In the genomic region with DNA sequence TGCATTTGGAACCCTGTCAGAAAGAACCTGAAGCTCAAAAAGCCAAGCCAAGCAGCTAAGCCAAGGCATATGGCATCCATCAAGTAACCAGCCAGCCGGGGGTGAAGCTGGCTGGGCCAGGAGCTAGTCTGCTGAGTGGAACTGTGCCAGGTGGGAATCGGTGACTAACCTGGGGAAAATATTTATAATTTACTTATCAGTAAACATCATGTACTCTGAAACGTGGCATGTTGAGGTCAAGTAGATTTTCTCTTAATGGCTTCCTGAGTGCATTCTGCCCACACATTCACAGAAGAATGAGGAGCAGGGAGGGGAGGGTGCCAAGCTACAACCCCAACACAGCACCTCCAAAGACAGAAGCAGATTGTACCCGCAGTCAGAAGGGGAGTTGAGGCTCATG, we compare ENCODE assay signal across 24 cellular contexts.
DNase-seq lines count a peak whose midpoint lies in the region; ATAC-seq and TF ChIP-seq lines count a peak whose summit lies in the region.
"Had no signal": no experiment of that assay in that cellular context is flagged by ENCODE, and none has a peak within 500 bp of the region (broad histone marks: within the 10 kb centered on the region; RNA-seq: fewer than 3 reads in every experiment).

No MANE protein-coding gene starts in this region.

- H3K36me3 ChIP-seq in adipocyte (ENCODE audit: control insufficient read depth, insufficient read depth, low read length, severe bottlenecking) = no peaks in the 10 kb centered on the region
- H3K36me3 ChIP-seq in lower lobe of right lung = no peaks in the 10 kb centered on the region

- intact Hi-C loops in lower lobe of right lung (cut with DNase I) = no loop called here

- no peak overlapping the region for H3K9ac ChIP-seq in adipocyte (ENCODE audit: low read length)

- H3K9me3 ChIP-seq in adipocyte (ENCODE audit: control insufficient read depth, low read length) (no peaks in the 10 kb centered on the region), lower lobe of right lung (no peaks in the 10 kb centered on the region)

- H3K4me1 ChIP-seq in adipocyte (ENCODE audit: control insufficient read depth, insufficient read depth, low read length) (no peaks in the 10 kb centered on the region), lower lobe of right lung (peaks cover under 1% of the 10 kb centered on the region)

- ATAC-seq in lower lobe of right lung (peak; percentile 67 to 86), GM18868 (IDR thresholded peaks at IDR 0.05; ENCODE audit: unreplicated experiment) (no peak), GM19023 (IDR thresholded peaks at IDR 0.05; ENCODE audit: unreplicated experiment) (no peak), GM21576 (IDR thresholded peaks at IDR 0.05; ENCODE audit: unreplicated experiment) (no peak)
- ATAC-seq: activated T-cell treated with anti-CD3 and anti-CD28 coated beads, Interleukin-2, amount 50 U/mL, for 4 hours; T-cell had no signal

- no peak for TF ChIP-seq CTCF in lower lobe of right lung (IDR thresholded peaks at IDR 0.05)

- DNase-seq in NCI-H82 (lab: John Stamatoyannopoulos, UW) (peak; percentile 62), NCI-H82 treated with DMSO at 0.1 percent for 48 hours (lab: John Stamatoyannopoulos, UW; ENCODE audit: unreplicated experiment) (no peak), adipocyte (ENCODE audit: low read depth) (peak; percentile 31), lower lobe of right lung (peak; percentile 53), GM03348 (ENCODE audit: low spot score) (no peak)
- DNase-seq: activated CD4-positive, alpha-beta memory T cell treated with anti-CD3 and anti-CD28 coated beads for 36 hours; activated naive CD4-positive, alpha-beta T cell treated with anti-CD3 and anti-CD28 coated beads, Interleukin-2, amount 50 U/mL, for 16 hours; activated T-cell treated with anti-CD3 and anti-CD28 coated beads, Interleukin-2, amount 50 U/mL, for 4 hours; CD4-positive, CD25-positive, alpha-beta regulatory T cell; glutamatergic neuron; immature natural killer cell; IMR-90; MV-4-11; NCI-H2081 treated with DMSO at 0.1 percent for 48 hours; nephron progenitor cell; NK-92 treated with Interleukin-12 subunit alpha and Interleukin-12 subunit beta, amount 100 ng/mL, for 24 hours; RPMI8226; stimulated activated CD4-positive, alpha-beta T cell treated with anti-CD3 and anti-CD28 coated beads, Interleukin-15, amount 100 ng/mL, for 24 hours; stimulated activated naive CD4-positive, alpha-beta T cell; T-cell had no signal

- no peak overlapping the region for H3K27ac ChIP-seq in lower lobe of right lung
- H3K27ac ChIP-seq: dorsolateral prefrontal cortex had no signal

- H3K27me3 ChIP-seq in adipocyte (replicated peaks; ENCODE audit: control insufficient read depth, insufficient read depth, low read length) = peaks cover 10% of the 10 kb centered on the region
- no peaks in the 10 kb centered on the region for H3K27me3 ChIP-seq in lower lobe of right lung (ENCODE audit: low read depth)
- H3K27me3 ChIP-seq: dorsolateral prefrontal cortex had no signal

- no peak overlapping the region for H3K4me3 ChIP-seq in adipocyte (ENCODE audit: low read length)
- H3K4me3 ChIP-seq in lower lobe of right lung = no peak overlapping the region
- H3K4me3 ChIP-seq: dorsolateral prefrontal cortex had no signal

Comparison
In these comparisons a context has a peak if more than half of its experiments do, and no peak if none do; other contexts are left out.
1. DNase-seq: peak in NCI-H82 (single experiment), adipocyte (single experiment) and lower lobe of right lung (single experiment); none in NCI-H82 treated with DMSO at 0.1 percent for 48 hours (single experiment) and GM03348 (single experiment).
2. ATAC-seq: peak in lower lobe of right lung (2 of 2); none in GM18868 (single experiment), GM19023 (single experiment) and GM21576 (single experiment).